In genomic region chr18:35122586-35123224, GRCh38 we compare ENCODE assay signal across 8 cellular contexts.
A peak's percentile ranks its signal among the peaks of the same experiment; 100 is the strongest.
DNase-seq lines count a peak whose midpoint lies in the region; ATAC-seq and TF ChIP-seq lines count a peak whose summit lies in the region.

No MANE protein-coding gene starts in this region.

- H3K79me2 ChIP-seq in neural cell (replicated peaks; ENCODE audit: insufficient read depth, low read length), result peaks cover 14% of the 10 kb centered on the region

- TF ChIP-seq EP300 in neural cell (conservative IDR thresholded peaks at IDR 0.05; ENCODE audit: poor library complexity, severe bottlenecking), result no peak

- intact Hi-C loops in adrenal gland (cut with DNase I), result no loop called here
- intact Hi-C loops in body of pancreas (cut with DNase I), result no loop called here

- H3K4me1 ChIP-seq in adrenal gland (replicated peaks in 1 of 2) (peaks cover 21 to 55% of the 10 kb centered on the region in 2 donors), body of pancreas (no peaks in the 10 kb centered on the region)

- H3K9me2 ChIP-seq in neural cell (ENCODE audit: insufficient read depth, low read length), result no peaks in the 10 kb centered on the region

- H3K4me3 ChIP-seq in adrenal gland (no peak overlapping the region), neural cell (ENCODE audit: low read length) (no peak overlapping the region), body of pancreas (no peak overlapping the region)

- DNase-seq in activated T-cell treated with anti-CD3 and anti-CD28 coated beads for 48 hours (ENCODE audit: low read depth) (peak; percentile 14), adrenal gland (peak; percentile 59 to 84 (median 72)), body of pancreas (no peak), NCI-H446 treated with DMSO at 0.1 percent for 48 hours (lab: John Stamatoyannopoulos, UW) (no peak), mucosa of gallbladder (ENCODE audit: low spot score) (no peak)
- DNase-seq in activated T-cell treated with anti-CD3 and anti-CD28 coated beads, Interleukin-2, amount 50 U/mL, for 1 hour, result no peak

- H3K27ac ChIP-seq in adrenal gland (peak overlapping the region in 3 of 5 donors; percentile 10 to 46 (median 35)), neural cell (ENCODE audit: low read length) (no peak overlapping the region), body of pancreas (no peak overlapping the region)

- WGBS in adrenal gland, 4 donors, result 48 to 74% (median 60%) methylated on average over 12 to 15 of the region's 15 CpGs
- 83 to 84% methylated on average over 15 of the region's 15 CpGs for WGBS in body of pancreas, 2 donors

- no peak for TF ChIP-seq RAD21 in neural cell (conservative IDR thresholded peaks at IDR 0.05)

- TF ChIP-seq POLR2A in adrenal gland (IDR thresholded peaks at IDR 0.05) (no peak), body of pancreas (IDR thresholded peaks at IDR 0.05) (no peak)

- no peak overlapping the region for H3K9ac ChIP-seq in neural cell (ENCODE audit: low read length)

- no peak overlapping the region for H3K4me2 ChIP-seq in neural cell (ENCODE audit: low read length)

- H3K27me3 ChIP-seq in adrenal gland (no peaks in the 10 kb centered on the region), neural cell (ENCODE audit: insufficient read depth, low read depth, low read length) (no peaks in the 10 kb centered on the region), body of pancreas (no peaks in the 10 kb centered on the region)

- H3K36me3 ChIP-seq in adrenal gland (replicated peaks in 1 of 2) (peaks cover 0 to 9% of the 10 kb centered on the region in 2 donors), neural cell (ENCODE audit: insufficient read depth, low read length) (peaks cover 8% of the 10 kb centered on the region), body of pancreas (replicated peaks in 1 of 2; ENCODE audit: insufficient read depth in 1 of 2, low read depth in 2 of 2) (no peaks in the 10 kb centered on the region)

- no peaks in the 10 kb centered on the region for H3F3A ChIP-seq in neural cell (ENCODE audit: insufficient read depth, low read length, poor library complexity, severe bottlenecking)

- no peaks in the 10 kb centered on the region for H4K20me1 ChIP-seq in neural cell (ENCODE audit: insufficient read depth)

- no peaks in the 10 kb centered on the region for H3K9me3 ChIP-seq in adrenal gland (replicated peaks in 1 of 3)
- no peaks in the 10 kb centered on the region for H3K9me3 ChIP-seq in neural cell (ENCODE audit: low read length)
- H3K9me3 ChIP-seq in body of pancreas, result no peaks in the 10 kb centered on the region

- TF ChIP-seq CTCF in adrenal gland (IDR thresholded peaks at IDR 0.05), result peak; percentile 26 to 54 (median 46)
- TF ChIP-seq CTCF in neural cell (IDR thresholded peaks at IDR 0.05; ENCODE audit: poor library complexity, severe bottlenecking), result peak; percentile 10
- TF ChIP-seq CTCF in body of pancreas (IDR thresholded peaks at IDR 0.05), result no peak

- no peak overlapping the region for H2AFZ ChIP-seq in neural cell (ENCODE audit: low read depth, low read length)

- ATAC-seq in HG03045 (IDR thresholded peaks at IDR 0.05; ENCODE audit: unreplicated experiment) (peak; percentile 81), body of pancreas (no peak)

TF ChIP-seq in neural cell, 6 proteins besides CTCF, POLR2A, EP300 and RAD21:
- TF ChIP-seq MXI1 (conservative IDR thresholded peaks at IDR 0.05; ENCODE audit: poor library complexity, severe bottlenecking) (no peak), POLR2AphosphoS5 (IDR thresholded peaks at IDR 0.05) (no peak), TAF1 (IDR thresholded peaks at IDR 0.05; ENCODE audit: low read depth) (no peak), EZH2 (IDR thresholded peaks at IDR 0.05; ENCODE audit: borderline replicate concordance, insufficient read depth, low read length, poor library complexity, severe bottlenecking) (no peak), SMC3 (conservative IDR thresholded peaks at IDR 0.05; ENCODE audit: poor library complexity) (no peak), REST (IDR thresholded peaks at IDR 0.05; ENCODE audit: borderline replicate concordance) (no peak)

Comparison
In these comparisons a context has a peak if more than half of its experiments do, and no peak if none do; other contexts are left out.
1. DNase-seq: peak in activated T-cell treated with anti-CD3 and anti-CD28 coated beads for 48 hours (single experiment) and adrenal gland (7 of 7); none in activated T-cell treated with anti-CD3 and anti-CD28 coated beads, Interleukin-2, amount 50 U/mL, for 1 hour (single experiment), body of pancreas (0 of 4), NCI-H446 treated with DMSO at 0.1 percent for 48 hours (single experiment) and mucosa of gallbladder (single experiment).
2. H3K27ac ChIP-seq: peak in adrenal gland (3 of 5); none in neural cell (single experiment) and body of pancreas (0 of 4).
3. CTCF ChIP-seq: peak in adrenal gland (6 of 6) and neural cell (single experiment); none in body of pancreas (0 of 7).